ENCODE assay signal across 22 cellular contexts in genomic region chr7:1619152-1620079, GRCh38. TPM values are rescaled to one million over a fixed set of nuclear protein-coding genes. Genes with fewer than 3 reads are reported as not detected.
DNase-seq lines count a peak whose midpoint lies in the region; ATAC-seq and TF ChIP-seq lines count a peak whose summit lies in the region.
"Had no signal": no experiment of that assay in that cellular context is flagged by ENCODE, and none has a peak within 500 bp of the region (broad histone marks: within the 10 kb centered on the region; RNA-seq: fewer than 3 reads in every experiment).

No MANE protein-coding gene starts in this region.

- no peak overlapping the region for H3K27ac Mint-ChIP-seq in activated naive CD8-positive, alpha-beta T cell treated with anti-CD3 and anti-CD28 coated beads, Interleukin-2, amount 10 ng/mL, durations not matched to agents 7 days and 5 days
- peak overlapping the region; percentile 25 for H3K27ac Mint-ChIP-seq in neural progenitor cell
- H3K27ac Mint-ChIP-seq: immature natural killer cell; T-helper 1 cell treated with Interleukin-12 subunit alpha and Interleukin-12 subunit beta and Interleukin-4 antibody, amounts not matched to agents 30 μg/mL and 1 μg/mL, for 36 hours had no signal

- no peaks in the 10 kb centered on the region for H3K36me3 Mint-ChIP-seq in activated naive CD8-positive, alpha-beta T cell treated with anti-CD3 and anti-CD28 coated beads, Interleukin-2, amount 10 ng/mL, durations not matched to agents 7 days and 5 days
- no peaks in the 10 kb centered on the region for H3K36me3 Mint-ChIP-seq in neural progenitor cell
- H3K36me3 Mint-ChIP-seq: immature natural killer cell had no signal

- H3K9me2 ChIP-seq in SK-N-SH: no peaks in the 10 kb centered on the region

- no peak overlapping the region for H2AFZ ChIP-seq in SK-N-SH (ENCODE audit: low read depth)
- no peak overlapping the region for H2AFZ ChIP-seq in neural progenitor cell (replicated peaks)
- H2AFZ ChIP-seq: parathyroid adenoma, PC-9 had no signal

- no peaks in the 10 kb centered on the region for H4K20me1 ChIP-seq in SK-N-SH (ENCODE audit: insufficient read depth)
- H4K20me1 ChIP-seq in neural progenitor cell (ENCODE audit: low read depth): no peaks in the 10 kb centered on the region

- no peak overlapping the region for H3K27ac ChIP-seq in SK-N-SH (ENCODE audit: low read depth in 2 of 2, low read length in 1 of 2)
- H3K27ac ChIP-seq in neural progenitor cell: no peak overlapping the region
- H3K27ac ChIP-seq: heart left ventricle, lower lobe of right lung, parathyroid adenoma, PC-9, sigmoid colon, stomach, WERI-Rb-1 had no signal

- no peak overlapping the region for H3K4me3 Mint-ChIP-seq in activated naive CD8-positive, alpha-beta T cell treated with anti-CD3 and anti-CD28 coated beads, Interleukin-2, amount 10 ng/mL, durations not matched to agents 7 days and 5 days
- no peak overlapping the region for H3K4me3 Mint-ChIP-seq in neural progenitor cell
- H3K4me3 Mint-ChIP-seq: T-helper 1 cell treated with Interleukin-12 subunit alpha and Interleukin-12 subunit beta and Interleukin-4 antibody, amounts not matched to agents 30 μg/mL and 1 μg/mL, for 36 hours had no signal

- no peak overlapping the region for H3K9ac ChIP-seq in SK-N-SH
- H3K9ac ChIP-seq in neural progenitor cell: no peak overlapping the region
- H3K9ac ChIP-seq: parathyroid adenoma had no signal

- H3K27me3 ChIP-seq in SK-N-SH (ENCODE audit: insufficient read depth) (peaks cover 13% of the 10 kb centered on the region; the same call in 1 of the 2 replicates), H7 (ENCODE audit: control insufficient read depth, insufficient read depth, low read length) (no peaks in the 10 kb centered on the region), neural progenitor cell (no peaks in the 10 kb centered on the region)
- H3K27me3 ChIP-seq: heart left ventricle had no signal

- H3K4me2 ChIP-seq in SK-N-SH (no peak overlapping the region), neural progenitor cell (no peak overlapping the region)
- H3K4me2 ChIP-seq: PC-9 had no signal

- POLR2A ChIA-PET in SK-N-SH (lab: Yijun Ruan, JAX): no interaction called here
- POLR2A ChIA-PET in activated naive CD8-positive, alpha-beta T cell treated with anti-CD3 and anti-CD28 coated beads, Interleukin-2, amount 10 ng/mL, durations not matched to agents 7 days and 5 days (lab: Charles Lee): no interaction called here

- H3K4me1 Mint-ChIP-seq in activated naive CD8-positive, alpha-beta T cell treated with anti-CD3 and anti-CD28 coated beads, Interleukin-2, amount 10 ng/mL, durations not matched to agents 7 days and 5 days: no peaks in the 10 kb centered on the region
- H3K4me1 Mint-ChIP-seq in neural progenitor cell: no peaks in the 10 kb centered on the region
- H3K4me1 Mint-ChIP-seq: immature natural killer cell had no signal

- no peak overlapping the region for H3K4me3 ChIP-seq in SK-N-SH (ENCODE audit: low read depth in 2 of 2, low read length in 1 of 2)
- H3K4me3 ChIP-seq in H7 (ENCODE audit: insufficient read depth, low read depth, low read length): no peak overlapping the region
- H3K4me3 ChIP-seq in neural progenitor cell: no peak overlapping the region
- H3K4me3 ChIP-seq: heart left ventricle, lower lobe of right lung, PC-9, sigmoid colon, stomach had no signal

- 85% methylated on average over 23 of the region's 54 CpGs for WGBS in SK-N-SH (ENCODE audit: low lambda C conversion rate)

- H3K36me3 ChIP-seq in SK-N-SH (replicated peaks in 1 of 2; ENCODE audit: control insufficient read depth in 1 of 2, insufficient read depth in 2 of 2, low read length in 1 of 2): no peaks in the 10 kb centered on the region
- H3K36me3 ChIP-seq in H7 (replicated peaks; ENCODE audit: control insufficient read depth, insufficient read depth, low read length): no peaks in the 10 kb centered on the region
- no peaks in the 10 kb centered on the region for H3K36me3 ChIP-seq in neural progenitor cell
- H3K36me3 ChIP-seq: heart left ventricle, lower lobe of right lung, sigmoid colon, stomach, WERI-Rb-1 had no signal

- no peaks in the 10 kb centered on the region for H3K9me3 Mint-ChIP-seq in activated naive CD8-positive, alpha-beta T cell treated with anti-CD3 and anti-CD28 coated beads, Interleukin-2, amount 10 ng/mL, durations not matched to agents 7 days and 5 days
- no peaks in the 10 kb centered on the region for H3K9me3 Mint-ChIP-seq in neural progenitor cell
- H3K9me3 Mint-ChIP-seq: immature natural killer cell had no signal

- TF ChIP-seq CTCF in SK-N-SH (IDR thresholded peaks at IDR 0.05) (no peak), neural progenitor cell (IDR thresholded peaks at IDR 0.05) (no peak)

- no peak for TF ChIP-seq EP300 in SK-N-SH (IDR thresholded peaks at IDR 0.05; ENCODE audit: borderline replicate concordance in 1 of 2, low read depth in 1 of 2, low read length in 1 of 2)

- ATAC-seq in SK-N-SH treated with all-trans-retinoic acid at 6 μM for 48 hours: no peak
- peak; percentile 66 for ATAC-seq in activated naive CD8-positive, alpha-beta T cell treated with anti-CD3 and anti-CD28 coated beads, Interleukin-2, amount 10 ng/mL, durations not matched to agents 7 days and 5 days (ENCODE audit: low read depth)
- ATAC-seq in HG03135 (IDR thresholded peaks at IDR 0.05; ENCODE audit: unreplicated experiment): no peak
- ATAC-seq: lower lobe of right lung had no signal

- CTCF ChIA-PET in SK-N-SH (lab: Yijun Ruan, JAX): no interaction called here

- H3K9me3 ChIP-seq in SK-N-SH: no peaks in the 10 kb centered on the region
- H3K9me3 ChIP-seq in neural progenitor cell (ENCODE audit: low read depth): no peaks in the 10 kb centered on the region
- H3K9me3 ChIP-seq: heart left ventricle, lower lobe of right lung, sigmoid colon, stomach had no signal

- H3K4me1 ChIP-seq in SK-N-SH (ENCODE audit: control insufficient read depth in 1 of 2, insufficient read depth in 2 of 2, low read depth in 1 of 2, low read length in 1 of 2) (peaks cover 0 to 7% of the 10 kb centered on the region in 2 experiments; a peak in 1 of 4 replicates), neural progenitor cell (no peaks in the 10 kb centered on the region)
- H3K4me1 ChIP-seq: heart left ventricle, lower lobe of right lung, parathyroid adenoma, sigmoid colon, stomach had no signal

- TF ChIP-seq RAD21 in SK-N-SH (IDR thresholded peaks at IDR 0.05; ENCODE audit: low read length): no peak

- H3K79me2 ChIP-seq in SK-N-SH (ENCODE audit: insufficient read depth) (no peaks in the 10 kb centered on the region), neural progenitor cell (ENCODE audit: low read depth) (no peaks in the 10 kb centered on the region)
- H3K79me2 ChIP-seq: parathyroid adenoma had no signal

- DNase-seq in SK-N-SH: peak; percentile 46
- DNase-seq in H7: peak; percentile 62
- no peak for DNase-seq in activated naive CD8-positive, alpha-beta T cell treated with anti-CD3 and anti-CD28 coated beads, Interleukin-2, amount 10 ng/mL, durations not matched to agents 7 days and 5 days
- DNase-seq in neural progenitor cell (ENCODE audit: low spot score): no peak
- no peak for DNase-seq in NCI-H146 (lab: John Stamatoyannopoulos, UW)
- no peak for DNase-seq in kidney tubule cell (ENCODE audit: low spot score)
- DNase-seq: 8988T; activated CD8-positive, alpha-beta memory T cell treated with anti-CD3 and anti-CD28 coated beads for 24 hours; activated effector memory CD4-positive, alpha-beta T cell treated with Interleukin-2 at 50 U/mL for 16 hours; heart left ventricle; lower lobe of right lung; NCI-H2107; NCI-H524 treated with DMSO at 0.1 percent for 48 hours; PC-9; sigmoid colon; stomach had no signal

- H3F3A ChIP-seq in SK-N-SH (replicated peaks; ENCODE audit: insufficient read depth) (no peaks in the 10 kb centered on the region), neural progenitor cell (ENCODE audit: low read depth) (no peaks in the 10 kb centered on the region)

- H3K27me3 Mint-ChIP-seq in activated naive CD8-positive, alpha-beta T cell treated with anti-CD3 and anti-CD28 coated beads, Interleukin-2, amount 10 ng/mL, durations not matched to agents 7 days and 5 days: no peaks in the 10 kb centered on the region
- H3K27me3 Mint-ChIP-seq in neural progenitor cell (ENCODE audit: insufficient read depth, low read depth): no peaks in the 10 kb centered on the region

TF ChIP-seq in SK-N-SH, 30 proteins besides CTCF, POLR2A, EP300 and RAD21 (continues in another document):
- TF ChIP-seq MXI1 (IDR thresholded peaks at IDR 0.05; ENCODE audit: low read depth, low read length) (no peak), TAF1 (IDR thresholded peaks at IDR 0.05; ENCODE audit: borderline replicate concordance, low read depth, low read length) (no peak), FOXJ3 (CRISPR knock-in tag; IDR thresholded peaks at IDR 0.05) (no peak)

TF ChIP-seq in SK-N-SH treated with all-trans-retinoic acid at 6 μM for 48 hours, 23 proteins besides CTCF, POLR2A, EP300 and RAD21 (continues in another document):
- TF ChIP-seq ARNTL (CRISPR knock-in tag; IDR thresholded peaks at IDR 0.05; ENCODE audit: borderline replicate concordance, low read depth) (no peak), RARB (CRISPR knock-in tag; IDR thresholded peaks at IDR 0.05) (no peak), PPARA (CRISPR knock-in tag; IDR thresholded peaks at IDR 0.05; ENCODE audit: borderline replicate concordance) (no peak), TCF4 (CRISPR knock-in tag; IDR thresholded peaks at IDR 0.05; ENCODE audit: borderline replicate concordance) (no peak)

RNA-seq across cellular contexts. Expression of gene PSMG3, which starts 49.6 kb away (rescaled TPM):
- 106 and 109 TPM in 2 replicates for polyA plus RNA-seq in SK-N-SH (2012; rRNA removed)
- 71.7 and 94.8 TPM in 2 replicates for polyA plus RNA-seq in SK-N-SH (2012; cell fraction: cytosol; rRNA removed)
- 82.8 and 87.7 TPM in 2 replicates for polyA plus RNA-seq in SK-N-SH (2012; cell fraction: nucleus; rRNA removed)
- total RNA-seq in H7 (2014; rRNA removed; shearing (Covaris generic)): 45.9 and 49.8 TPM in 2 replicates
- 10 to 100 TPM; 26.8 to 33.0 TPM for total RNA-seq in activated naive CD8-positive, alpha-beta T cell treated with anti-CD3 and anti-CD28 coated beads, Interleukin-2, amount 10 ng/mL, durations not matched to agents 7 days and 5 days
- 31.1 and 50.3 TPM in 2 replicates for total RNA-seq in neural progenitor cell (ENCODE audit: low replicate concordance)

RNA-seq across cellular contexts. Expression of gene ELFN1, which starts 50.7 kb away (rescaled TPM):
- polyA plus RNA-seq in SK-N-SH (2012; rRNA removed): 0.05 and 0.06 TPM in 2 replicates
- polyA plus RNA-seq in SK-N-SH (2012; cell fraction: cytosol; rRNA removed): 0.01 and 0.03 TPM in 2 replicates
- polyA plus RNA-seq in SK-N-SH (2012; cell fraction: nucleus; rRNA removed): 0.01 and 0.05 TPM in 2 replicates
- 16.0 and 19.9 TPM in 2 replicates for total RNA-seq in H7 (2014; rRNA removed; shearing (Covaris generic))
- total RNA-seq in activated naive CD8-positive, alpha-beta T cell treated with anti-CD3 and anti-CD28 coated beads, Interleukin-2, amount 10 ng/mL, durations not matched to agents 7 days and 5 days: not detected
- total RNA-seq in neural progenitor cell (ENCODE audit: low replicate concordance): 2.2 and 13.6 TPM in 2 replicates

Comparison
In these comparisons a context has a peak if more than half of its experiments do, and no peak if none do; other contexts are left out.
1. DNase-seq: peak in SK-N-SH (single experiment) and H7 (single experiment); none in activated naive CD8-positive, alpha-beta T cell treated with anti-CD3 and anti-CD28 coated beads, Interleukin-2, amount 10 ng/mL, durations not matched to agents 7 days and 5 days (single experiment), neural progenitor cell (single experiment), NCI-H146 (single experiment) and kidney tubule cell (single experiment).